ENCODE assay signal across 9 cellular contexts in genomic region chr4:56386091-56386490, GRCh38. TPM values are rescaled to one million over a fixed set of nuclear protein-coding genes. Genes with fewer than 3 reads are reported as not detected.
DNase-seq lines count a peak whose midpoint lies in the region; ATAC-seq and TF ChIP-seq lines count a peak whose summit lies in the region.
"Had no signal": no experiment of that assay in that cellular context is flagged by ENCODE, and none has a peak within 500 bp of the region (broad histone marks: within the 10 kb centered on the region; RNA-seq: fewer than 3 reads in every experiment).

No MANE protein-coding gene starts in this region.

- peaks cover 4% of the 10 kb centered on the region for H3K36me3 ChIP-seq in adipocyte (ENCODE audit: control insufficient read depth, insufficient read depth, low read length, severe bottlenecking)
- no peaks in the 10 kb centered on the region for H3K36me3 ChIP-seq in liver (ENCODE audit: control insufficient read depth in 4 of 4, insufficient read depth in 3 of 4, low read depth in 1 of 4, low read length in 3 of 4)

- no peak for TF ChIP-seq RAD21 in liver (IDR thresholded peaks at IDR 0.05)

- H3K9me3 ChIP-seq in right cardiac atrium (ENCODE audit: control insufficient read depth, low read length): no peaks in the 10 kb centered on the region
- no peaks in the 10 kb centered on the region for H3K9me3 ChIP-seq in adipocyte (ENCODE audit: control insufficient read depth, low read length)
- H3K9me3 ChIP-seq in liver (ENCODE audit: control insufficient read depth in 4 of 4, low read length in 3 of 4): no peaks in the 10 kb centered on the region

- no peak for DNase-seq in right cardiac atrium
- no peak for DNase-seq in cardiac septum (ENCODE audit: low spot score)
- no peak for DNase-seq in adipocyte (ENCODE audit: low read depth)
- DNase-seq in midbrain (lab: John Stamatoyannopoulos, UW): no peak
- no peak for DNase-seq in CD1c-positive myeloid dendritic cell (ENCODE audit: extremely low spot score)
- DNase-seq: NCI-H2029 had no signal

- intact Hi-C loops in right cardiac atrium (cut with DNase I) (no loop called here), cardiac septum (cut with DNase I) (no loop called here)

- no peak for TF ChIP-seq CTCF in liver (IDR thresholded peaks at IDR 0.05; ENCODE audit: low read depth, low read length, missing input control)

- H3K4me1 ChIP-seq in right cardiac atrium (ENCODE audit: control insufficient read depth, insufficient read depth, low read length) (peaks cover 2% of the 10 kb centered on the region), adipocyte (ENCODE audit: control insufficient read depth, insufficient read depth, low read length) (peaks cover 23% of the 10 kb centered on the region), liver (ENCODE audit: control insufficient read depth in 4 of 4, insufficient read depth in 4 of 4, low read length in 3 of 4) (peaks cover 0 to 15% (median 10%) of the 10 kb centered on the region in 4 donors)

- H3K4me3 ChIP-seq in right cardiac atrium (ENCODE audit: low read length) (peak overlapping the region; percentile 93), adipocyte (ENCODE audit: low read length) (peak overlapping the region; percentile 95), liver (ENCODE audit: low read depth in 1 of 3, low read length in 3 of 3) (peak overlapping the region in 2 of 3 donors; percentile 3 to 35)

- WGBS in right cardiac atrium: 95% methylated on average over 4 of the region's 4 CpGs
- WGBS in liver: 96% methylated on average over 4 of the region's 4 CpGs

- ATAC-seq in right cardiac atrium (no peak), HG02642 (IDR thresholded peaks at IDR 0.05; ENCODE audit: poor library complexity, unreplicated experiment) (no peak), HG03439 (IDR thresholded peaks at IDR 0.05; ENCODE audit: unreplicated experiment) (no peak)

- H3K27ac ChIP-seq in right cardiac atrium (ENCODE audit: low read length) (no peak overlapping the region), liver (ENCODE audit: low read depth in 1 of 2, low read length in 2 of 2) (no peak overlapping the region)

- no peaks in the 10 kb centered on the region for H3K27me3 ChIP-seq in right cardiac atrium (ENCODE audit: control insufficient read depth, insufficient read depth)
- H3K27me3 ChIP-seq in adipocyte (replicated peaks; ENCODE audit: control insufficient read depth, insufficient read depth, low read length): no peaks in the 10 kb centered on the region
- no peaks in the 10 kb centered on the region for H3K27me3 ChIP-seq in liver (ENCODE audit: control insufficient read depth in 4 of 4, insufficient read depth in 4 of 4, low read length in 3 of 4)

- H3K9ac ChIP-seq in adipocyte (ENCODE audit: low read length) (peak overlapping the region; percentile 46), liver (ENCODE audit: low read depth in 1 of 2, low read length in 2 of 2) (no peak overlapping the region)

TF ChIP-seq in liver, 16 proteins besides CTCF, POLR2A, EP300 and RAD21:
- TF ChIP-seq FOXA2 (IDR thresholded peaks at IDR 0.05): no peak
- no peak for TF ChIP-seq MAX (IDR thresholded peaks at IDR 0.05)
- TF ChIP-seq EGR1 (IDR thresholded peaks at IDR 0.05; ENCODE audit: low read depth in 2 of 2): no peak
- TF ChIP-seq NR2F2 (IDR thresholded peaks at IDR 0.05): no peak
- no peak for TF ChIP-seq TAF1 (conservative IDR thresholded peaks at IDR 0.05)
- TF ChIP-seq ATF3 (IDR thresholded peaks at IDR 0.05): no peak
- TF ChIP-seq HNF4G (IDR thresholded peaks at IDR 0.05): no peak
- no peak for TF ChIP-seq YY1 (IDR thresholded peaks at IDR 0.05)
- TF ChIP-seq REST (IDR thresholded peaks at IDR 0.05): no peak
- no peak for TF ChIP-seq FOXA1 (IDR thresholded peaks at IDR 0.05)
- no peak for TF ChIP-seq JUND (IDR thresholded peaks at IDR 0.05)
- TF ChIP-seq RXRA (IDR thresholded peaks at IDR 0.05): no peak
- TF ChIP-seq ZBTB33 (IDR thresholded peaks at IDR 0.05): no peak
- no peak for TF ChIP-seq GABPA (IDR thresholded peaks at IDR 0.05 in 1 of 2, conservative IDR thresholded peaks at IDR 0.05 in 1 of 2)
- TF ChIP-seq HNF4A (conservative IDR thresholded peaks at IDR 0.05): no peak
- TF ChIP-seq SP1 (IDR thresholded peaks at IDR 0.05): no peak
TF ChIP-seq in liver: peak in this region for 0.

RNA-seq across cellular contexts. Expression of gene AASDH, which starts 1.2 kb away (rescaled TPM):
- 1 to 10 TPM; 8.1 to 9.8 (median 8.5) TPM for total RNA-seq in right cardiac atrium
- polyA plus RNA-seq in right cardiac atrium: 3.0 TPM
- total RNA-seq in cardiac septum: 8.1 TPM
- 10 to 100 TPM in 1 of 2 donors, 1 to 10 TPM in 1; 8.0 to 10.2 TPM for total RNA-seq in liver
- 10 to 100 TPM in 1 of 2 donors, 1 to 10 TPM in 1; 2.7 to 13.3 TPM for polyA plus RNA-seq in liver

RNA-seq across cellular contexts. Expression of gene PPAT, which starts 49.3 kb away (rescaled TPM):
- total RNA-seq in right cardiac atrium: 1 to 10 TPM; 3.4 to 4.8 (median 4.4) TPM
- 1.2 TPM for polyA plus RNA-seq in right cardiac atrium
- 2.3 TPM for total RNA-seq in cardiac septum
- total RNA-seq in liver: 10 to 100 TPM in 1 of 2 donors, 1 to 10 TPM in 1; 7.6 to 11.0 TPM
- 1 to 10 TPM; 3.7 TPM for polyA plus RNA-seq in liver

RNA-seq across cellular contexts. Expression of gene PAICS, which starts 50.0 kb away (rescaled TPM):
- total RNA-seq in right cardiac atrium (10 to 100 TPM; 23.0 to 28.7 (median 25.5) TPM), cardiac septum (27.1 TPM), liver (10 to 100 TPM; 34.5 to 50.4 TPM)
- polyA plus RNA-seq in right cardiac atrium (23.9 TPM), liver (10 to 100 TPM; 46.0 to 47.8 TPM)

Comparison
In these comparisons a context has a peak if more than half of its experiments do, and no peak if none do; other contexts are left out.
1. H3K4me3 ChIP-seq: peak in every context shown above with its lines; median percentile 95 in adipocyte; 93 in right cardiac atrium; 19 in liver.